Comparison of ENCODE assay signal across 8 cellular contexts in genomic region chr3:63863150-63864007, GRCh38. TPM values are rescaled to one million over a fixed set of nuclear protein-coding genes. Genes with fewer than 3 reads are reported as not detected.
A peak's percentile ranks its signal among the peaks of the same experiment; 100 is the strongest.
DNase-seq lines count a peak whose midpoint lies in the region; ATAC-seq and TF ChIP-seq lines count a peak whose summit lies in the region.

Gene ATXN7, plus strand, starts transcription at chr3:63863867. Its CDS starts 48,732 bp downstream, at chr3:63912599.
Gene THOC7, minus strand, starts transcription at chr3:63863805. Its CDS starts 15 bp downstream, at chr3:63863790.

- no peaks in the 10 kb centered on the region for H3K9me3 Mint-ChIP-seq in endothelial cell (ENCODE audit: unreplicated experiment)

- peaks cover 12% of the 10 kb centered on the region for H3K27me3 Mint-ChIP-seq in endothelial cell (ENCODE audit: unreplicated experiment)

- H3K4me3 Mint-ChIP-seq in endothelial cell (ENCODE audit: unreplicated experiment): peak within 1 kb of the TSS; percentile 97

- H3K4me1 Mint-ChIP-seq in endothelial cell (ENCODE audit: unreplicated experiment): peaks cover 31% of the 10 kb centered on the region

- DNase-seq in SHP77 (lab: John Stamatoyannopoulos, UW): peak; percentile 16 to 38
- DNase-seq in SHP77 treated with DMSO at 0.1 percent for 48 hours (lab: John Stamatoyannopoulos, UW): no peak
- peak; percentile 48 for DNase-seq in NCI-H226
- peak; percentile 73 for DNase-seq in activated CD8-positive, alpha-beta memory T cell treated with anti-CD3 and anti-CD28 coated beads, Interleukin-2, amount 50 U/mL, for 4 hours
- DNase-seq in endothelial cell (ENCODE audit: low spot score): peak; percentile 64
- DNase-seq in middle frontal gyrus (ENCODE audit: extremely low spot score, low spot score): peak; percentile 37
- peak; percentile 57 for DNase-seq in stimulated activated CD8-positive, alpha-beta memory T cell treated with anti-CD3 and anti-CD28 coated beads, Interleukin-4, amount 100 ng/mL, for 24 hours (ENCODE audit: low read depth)

- ATAC-seq in HG02870 (IDR thresholded peaks at IDR 0.05; ENCODE audit: unreplicated experiment): peak; percentile 62

- peaks cover 14% of the 10 kb centered on the region for H3K36me3 Mint-ChIP-seq in endothelial cell (ENCODE audit: low read depth, unreplicated experiment)

- H3K27ac Mint-ChIP-seq in endothelial cell (ENCODE audit: unreplicated experiment): peak within 1 kb of the TSS; percentile 91

- TF ChIP-seq CTCF in endothelial cell (IDR thresholded peaks at IDR 0.05; ENCODE audit: unreplicated experiment): no peak

RNA-seq across cellular contexts. Expression of gene ATXN7, which starts in this region (rescaled TPM):
- 21.0 TPM for total RNA-seq in endothelial cell (ENCODE audit: unreplicated experiment)

RNA-seq across cellular contexts. Expression of gene THOC7, which starts in this region (rescaled TPM):
- total RNA-seq in endothelial cell (ENCODE audit: unreplicated experiment): 47.3 TPM
